In the genomic region with DNA sequence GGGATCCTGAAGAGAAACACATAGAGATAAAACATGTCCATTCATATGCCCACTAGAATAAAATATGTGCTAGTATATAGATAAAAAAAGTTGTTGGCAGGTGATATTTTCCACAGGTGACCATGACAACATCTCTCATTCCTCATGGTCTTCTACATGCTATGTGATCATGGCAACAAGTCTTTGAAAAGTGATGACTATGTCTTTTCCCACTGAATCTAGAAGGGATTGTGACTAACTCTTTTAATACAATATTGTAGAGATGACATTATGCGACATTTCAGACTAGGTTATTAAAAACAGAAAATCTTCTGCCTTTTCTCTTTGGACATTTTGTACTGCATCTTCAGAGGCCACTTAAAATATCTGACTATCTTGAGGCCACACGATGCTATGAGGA, we compare ENCODE assay signal across 35 cellular contexts.
"Had no signal": no experiment of that assay in that cellular context is flagged by ENCODE, and none has a peak within 500 bp of the region (broad histone marks: within the 10 kb centered on the region; RNA-seq: fewer than 3 reads in every experiment).

No MANE protein-coding gene starts in this region.

- H3K27me3 ChIP-seq: adrenal gland, body of pancreas, brain microvascular endothelial cell, breast epithelium had no signal

- H3K9me3 ChIP-seq: adrenal gland, body of pancreas, breast epithelium had no signal

- DNase-seq: activated B cell treated with CpG ODN at 0.5 μM for 24 hours; activated CD4-positive, alpha-beta memory T cell treated with anti-CD3 and anti-CD28 coated beads for 36 hours; activated CD4-positive, alpha-beta T cell treated with anti-CD3 and anti-CD28 coated beads for 4 hours; activated CD4-positive, alpha-beta T cell treated with anti-CD3 and anti-CD28 coated beads, Interleukin-2, amount 10 ng/mL, durations not matched to agents 24 days and 14 days; activated CD4-positive, alpha-beta T cell treated with anti-CD3 and anti-CD28 coated beads, Interleukin-2, amount 50 U/mL, for 1 hour; activated CD4-positive, alpha-beta T cell treated with anti-CD3 and anti-CD28 coated beads, Interleukin-2, amount 50 U/mL, for 4 hours; activated CD4-positive, CD25-positive, alpha-beta regulatory T cell treated with anti-CD3 and anti-CD28 coated beads, Interleukin-2, amount 50 U/mL, for 72 hours; activated CD8-positive, alpha-beta memory T cell treated with anti-CD3 and anti-CD28 coated beads, Interleukin-2, amount 50 U/mL, for 4 hours; activated CD8-positive, alpha-beta T cell treated with anti-CD3 and anti-CD28 coated beads for 36 hours; activated effector memory CD4-positive, alpha-beta T cell treated with anti-CD3 and anti-CD28 coated beads, Interleukin-2, amount 50 U/mL, for 16 hours; activated gamma-delta T cell treated with Interleukin-2 at 50 U/mL for 16 hours; activated naive CD4-positive, alpha-beta T cell treated with anti-CD3 and anti-CD28 coated beads, Interleukin-2, amount 10 ng/mL, durations not matched to agents 7 days and 5 days; activated naive CD4-positive, alpha-beta T cell treated with Interleukin-2 at 50 U/mL for 16 hours; activated naive CD8-positive, alpha-beta T cell treated with anti-CD3 and anti-CD28 coated beads for 36 hours; activated T-cell treated with anti-CD3 and anti-CD28 coated beads for 4 hours; activated T-cell treated with anti-CD3 and anti-CD28 coated beads, Interleukin-2, amount 50 U/mL, for 1 hour; activated T-cell treated with anti-CD3 and anti-CD28 coated beads, Interleukin-2, amount 50 U/mL, for 4 hours; activated T-cell treated with anti-CD3 and anti-CD28 coated beads, Interleukin-2, amount 50 U/mL, for 72 hours; adrenal gland; amniotic stem cell; aorta; body of pancreas; brain microvascular endothelial cell; central memory CD4-positive, alpha-beta T cell; T-helper 2 cell; T-helper 9 cell had no signal

- H3K36me3 Mint-ChIP-seq: activated CD4-positive, alpha-beta memory T cell treated with anti-CD3 and anti-CD28 coated beads for 36 hours; activated naive CD4-positive, alpha-beta T cell treated with anti-CD3 and anti-CD28 coated beads, Interleukin-2, amount 10 ng/mL, durations not matched to agents 7 days and 5 days; activated naive CD4-positive, alpha-beta T cell treated with anti-CD3 and anti-CD28 coated beads, Interleukin-2, amount 50 U/mL, for 72 hours; activated naive CD8-positive, alpha-beta T cell treated with anti-CD3 and anti-CD28 coated beads for 36 hours had no signal

- H3K4me1 Mint-ChIP-seq: activated B cell treated with CpG ODN at 0.5 μM for 24 hours; activated CD4-positive, alpha-beta T cell treated with anti-CD3 and anti-CD28 coated beads, Interleukin-2, amount 10 ng/mL, durations not matched to agents 24 days and 14 days; activated naive CD4-positive, alpha-beta T cell treated with anti-CD3 and anti-CD28 coated beads, Interleukin-2, amount 10 ng/mL, durations not matched to agents 7 days and 5 days; activated naive CD8-positive, alpha-beta T cell treated with anti-CD3 and anti-CD28 coated beads for 36 hours; activated T-helper 17 cell treated with anti-CD3 and anti-CD28 coated beads, Interleukin-2, amount 50 U/mL, for 72 hours had no signal

- H3K4me3 Mint-ChIP-seq: activated B cell treated with CpG ODN at 0.5 μM for 24 hours; activated CD4-positive, alpha-beta memory T cell treated with anti-CD3 and anti-CD28 coated beads for 36 hours; activated CD4-positive, alpha-beta T cell treated with anti-CD3 and anti-CD28 coated beads, Interleukin-2, amount 10 ng/mL, durations not matched to agents 24 days and 14 days; activated CD8-positive, alpha-beta T cell treated with anti-CD3 and anti-CD28 coated beads for 36 hours; activated naive CD4-positive, alpha-beta T cell treated with anti-CD3 and anti-CD28 coated beads, Interleukin-2, amount 10 ng/mL, durations not matched to agents 7 days and 5 days; activated naive CD8-positive, alpha-beta T cell treated with anti-CD3 and anti-CD28 coated beads for 36 hours; activated T-cell treated with anti-CD3 and anti-CD28 coated beads, Interleukin-2, amount 50 U/mL, for 4 hours; activated T-cell treated with anti-CD3 and anti-CD28 coated beads, Interleukin-2, amount 50 U/mL, for 72 hours; activated T-helper 1 cell treated with anti-CD3 and anti-CD28 coated beads, Interleukin-12 subunit alpha, Interleukin-12 subunit beta, Interleukin-2, Interleukin-4 antibody, amounts not matched to agents 30 ng/mL and 10 ng/mL and 1 ng/mL, durations not matched to agents 14 hours and 24 hours and 36 hours; activated T-helper 17 cell treated with anti-CD3 and anti-CD28 coated beads, Interleukin-2, amount 50 U/mL, for 72 hours; T-helper 1 cell treated with Interleukin-12 subunit alpha and Interleukin-12 subunit beta and Interleukin-4 antibody, amounts not matched to agents 30 μg/mL and 1 μg/mL, for 36 hours; T-helper 2 cell treated with Interferon-gamma antibody and Interleukin-4, amounts not matched to agents 5 μg/mL and 100 μg/mL, for 36 hours had no signal

- H3K36me3 ChIP-seq: adrenal gland, brain microvascular endothelial cell, breast epithelium had no signal

- FAIRE-seq: astrocyte, TTC549 had no signal

- H3K27ac Mint-ChIP-seq: activated B cell treated with CpG ODN at 0.5 μM for 24 hours; activated CD4-positive, alpha-beta memory T cell treated with anti-CD3 and anti-CD28 coated beads for 36 hours; activated CD4-positive, alpha-beta T cell treated with anti-CD3 and anti-CD28 coated beads, Interleukin-2, amount 10 ng/mL, durations not matched to agents 24 days and 14 days; activated CD8-positive, alpha-beta T cell treated with anti-CD3 and anti-CD28 coated beads for 36 hours; activated naive CD4-positive, alpha-beta T cell treated with anti-CD3 and anti-CD28 coated beads, Interleukin-2, amount 10 ng/mL, durations not matched to agents 7 days and 5 days; activated naive CD4-positive, alpha-beta T cell treated with anti-CD3 and anti-CD28 coated beads, Interleukin-2, amount 50 U/mL, for 72 hours; activated naive CD8-positive, alpha-beta T cell treated with anti-CD3 and anti-CD28 coated beads for 36 hours; activated T-cell treated with anti-CD3 and anti-CD28 coated beads, Interleukin-2, amount 50 U/mL, for 72 hours; activated T-helper 1 cell treated with anti-CD3 and anti-CD28 coated beads, Interleukin-12 subunit alpha, Interleukin-12 subunit beta, Interleukin-2, Interleukin-4 antibody, amounts not matched to agents 30 ng/mL and 10 ng/mL and 1 ng/mL, durations not matched to agents 14 hours and 24 hours and 36 hours; activated T-helper 17 cell treated with anti-CD3 and anti-CD28 coated beads, Interleukin-2, amount 50 U/mL, for 72 hours; T-helper 1 cell treated with Interleukin-12 subunit alpha and Interleukin-12 subunit beta and Interleukin-4 antibody, amounts not matched to agents 30 μg/mL and 1 μg/mL, for 36 hours; T-helper 2 cell treated with Interferon-gamma antibody and Interleukin-4, amounts not matched to agents 5 μg/mL and 100 μg/mL, for 36 hours had no signal

- H3K4me1 ChIP-seq: adrenal gland, body of pancreas, breast epithelium had no signal

- H3K27me3 Mint-ChIP-seq: activated B cell treated with CpG ODN at 0.5 μM for 24 hours; activated CD4-positive, alpha-beta memory T cell treated with anti-CD3 and anti-CD28 coated beads for 36 hours; activated CD4-positive, alpha-beta T cell treated with anti-CD3 and anti-CD28 coated beads, Interleukin-2, amount 10 ng/mL, durations not matched to agents 24 days and 14 days; activated CD8-positive, alpha-beta T cell treated with anti-CD3 and anti-CD28 coated beads for 36 hours; activated naive CD4-positive, alpha-beta T cell treated with anti-CD3 and anti-CD28 coated beads, Interleukin-2, amount 10 ng/mL, durations not matched to agents 7 days and 5 days; activated naive CD8-positive, alpha-beta T cell treated with anti-CD3 and anti-CD28 coated beads for 36 hours; activated T-helper 17 cell treated with anti-CD3 and anti-CD28 coated beads, Interleukin-2, amount 50 U/mL, for 72 hours had no signal

- ATAC-seq: activated CD8-positive, alpha-beta T cell treated with anti-CD3 and anti-CD28 coated beads for 36 hours; activated naive CD4-positive, alpha-beta T cell treated with anti-CD3 and anti-CD28 coated beads, Interleukin-2, amount 50 U/mL, for 72 hours; activated T-cell treated with anti-CD3 and anti-CD28 coated beads, Interleukin-2, amount 50 U/mL, for 4 hours; activated T-cell treated with anti-CD3 and anti-CD28 coated beads, Interleukin-2, amount 50 U/mL, for 72 hours; activated T-helper 17 cell treated with anti-CD3 and anti-CD28 coated beads, Interleukin-2, amount 50 U/mL, for 72 hours; body of pancreas had no signal

- H3K4me3 ChIP-seq: adrenal gland, body of pancreas, breast epithelium had no signal

- H3K9me3 Mint-ChIP-seq: activated CD4-positive, alpha-beta memory T cell treated with anti-CD3 and anti-CD28 coated beads for 36 hours; activated CD4-positive, alpha-beta T cell treated with anti-CD3 and anti-CD28 coated beads, Interleukin-2, amount 10 ng/mL, durations not matched to agents 24 days and 14 days; activated CD8-positive, alpha-beta T cell treated with anti-CD3 and anti-CD28 coated beads for 36 hours; activated naive CD8-positive, alpha-beta T cell treated with anti-CD3 and anti-CD28 coated beads for 36 hours; activated T-helper 1 cell treated with anti-CD3 and anti-CD28 coated beads, Interleukin-12 subunit alpha, Interleukin-12 subunit beta, Interleukin-2, Interleukin-4 antibody, amounts not matched to agents 30 ng/mL and 10 ng/mL and 1 ng/mL, durations not matched to agents 14 hours and 24 hours and 36 hours; T-helper 1 cell treated with Interleukin-12 subunit alpha and Interleukin-12 subunit beta and Interleukin-4 antibody, amounts not matched to agents 30 μg/mL and 1 μg/mL, for 36 hours had no signal

- H3K27ac ChIP-seq: adrenal gland, body of pancreas, brain microvascular endothelial cell, breast epithelium, VCaP had no signal
